Comparison of ENCODE assay signal across 8 cellular contexts in genomic region chr6:159107451-159108260, GRCh38.
A peak's percentile ranks its signal among the peaks of the same experiment; 100 is the strongest.
DNase-seq lines count a peak whose midpoint lies in the region; ATAC-seq and TF ChIP-seq lines count a peak whose summit lies in the region.

No MANE protein-coding gene starts in this region.

- no peaks in the 10 kb centered on the region for H3K9me3 ChIP-seq in Peyer's patch

- peak in 2 of 3 donors; percentile 84 to 87 for DNase-seq in Peyer's patch
- DNase-seq in activated naive CD8-positive, alpha-beta T cell treated with anti-CD3 and anti-CD28 coated beads for 36 hours = peak; percentile 71
- peak in 2 of 3 donors; percentile 39 to 40 for DNase-seq in stimulated activated CD4-positive, alpha-beta T cell treated with anti-CD3 and anti-CD28 coated beads, TNF-alpha, amount 100 ng/mL, for 1 hour (ENCODE audit: low read depth in 3 of 3, low spot score in 1 of 3)
- DNase-seq in NCI-H446 treated with DMSO at 0.1 percent for 48 hours (lab: John Stamatoyannopoulos, UW) = no peak
- no peak for DNase-seq in COLO668 (lab: John Stamatoyannopoulos, UW; ENCODE audit: unreplicated experiment)

- ATAC-seq in GM18505 (IDR thresholded peaks at IDR 0.05; ENCODE audit: unreplicated experiment) (peak; percentile 34), HG03025 (IDR thresholded peaks at IDR 0.05; ENCODE audit: low FRiP score, unreplicated experiment) (no peak), HG03342 (IDR thresholded peaks at IDR 0.05; ENCODE audit: unreplicated experiment) (no peak)

- peaks cover 67% of the 10 kb centered on the region for H3K4me1 Mint-ChIP-seq in activated naive CD8-positive, alpha-beta T cell treated with anti-CD3 and anti-CD28 coated beads for 36 hours

- H3K4me3 Mint-ChIP-seq in activated naive CD8-positive, alpha-beta T cell treated with anti-CD3 and anti-CD28 coated beads for 36 hours = peak overlapping the region; percentile 62

- peak overlapping the region; percentile 56 to 81 (median 76) for H3K27ac ChIP-seq in Peyer's patch

- peak overlapping the region; percentile 80 for H3K27ac Mint-ChIP-seq in activated naive CD8-positive, alpha-beta T cell treated with anti-CD3 and anti-CD28 coated beads for 36 hours

- no peaks in the 10 kb centered on the region for H3K36me3 Mint-ChIP-seq in activated naive CD8-positive, alpha-beta T cell treated with anti-CD3 and anti-CD28 coated beads for 36 hours

- TF ChIP-seq POLR2A in GM18505 (IDR thresholded peaks at IDR 0.05; ENCODE audit: borderline replicate concordance, extremely low read depth, insufficient read depth, insufficient read length) (no peak), Peyer's patch (IDR thresholded peaks at IDR 0.05) (no peak)

- H3K36me3 ChIP-seq in Peyer's patch = no peaks in the 10 kb centered on the region

- H3K9me3 Mint-ChIP-seq in activated naive CD8-positive, alpha-beta T cell treated with anti-CD3 and anti-CD28 coated beads for 36 hours = no peaks in the 10 kb centered on the region

- peaks cover 0 to 26% (median 7%) of the 10 kb centered on the region in 4 donors for H3K4me1 ChIP-seq in Peyer's patch

- TF ChIP-seq CTCF in Peyer's patch (IDR thresholded peaks at IDR 0.05) = no peak

- H3K4me3 ChIP-seq in Peyer's patch = peak overlapping the region in 3 of 4 donors; percentile 18 to 27 (median 18)

- H3K27me3 ChIP-seq in Peyer's patch = no peaks in the 10 kb centered on the region

- no peaks in the 10 kb centered on the region for H3K27me3 Mint-ChIP-seq in activated naive CD8-positive, alpha-beta T cell treated with anti-CD3 and anti-CD28 coated beads for 36 hours

Comparison
In these comparisons a context has a peak if more than half of its experiments do, and no peak if none do; other contexts are left out.
1. DNase-seq: peak in Peyer's patch (2 of 3), activated naive CD8-positive, alpha-beta T cell treated with anti-CD3 and anti-CD28 coated beads for 36 hours (single experiment) and stimulated activated CD4-positive, alpha-beta T cell treated with anti-CD3 and anti-CD28 coated beads, TNF-alpha, amount 100 ng/mL, for 1 hour (2 of 3); none in NCI-H446 treated with DMSO at 0.1 percent for 48 hours (single experiment) and COLO668 (single experiment).